1 cellular context compared by ENCODE assay signal in the genomic region with DNA sequence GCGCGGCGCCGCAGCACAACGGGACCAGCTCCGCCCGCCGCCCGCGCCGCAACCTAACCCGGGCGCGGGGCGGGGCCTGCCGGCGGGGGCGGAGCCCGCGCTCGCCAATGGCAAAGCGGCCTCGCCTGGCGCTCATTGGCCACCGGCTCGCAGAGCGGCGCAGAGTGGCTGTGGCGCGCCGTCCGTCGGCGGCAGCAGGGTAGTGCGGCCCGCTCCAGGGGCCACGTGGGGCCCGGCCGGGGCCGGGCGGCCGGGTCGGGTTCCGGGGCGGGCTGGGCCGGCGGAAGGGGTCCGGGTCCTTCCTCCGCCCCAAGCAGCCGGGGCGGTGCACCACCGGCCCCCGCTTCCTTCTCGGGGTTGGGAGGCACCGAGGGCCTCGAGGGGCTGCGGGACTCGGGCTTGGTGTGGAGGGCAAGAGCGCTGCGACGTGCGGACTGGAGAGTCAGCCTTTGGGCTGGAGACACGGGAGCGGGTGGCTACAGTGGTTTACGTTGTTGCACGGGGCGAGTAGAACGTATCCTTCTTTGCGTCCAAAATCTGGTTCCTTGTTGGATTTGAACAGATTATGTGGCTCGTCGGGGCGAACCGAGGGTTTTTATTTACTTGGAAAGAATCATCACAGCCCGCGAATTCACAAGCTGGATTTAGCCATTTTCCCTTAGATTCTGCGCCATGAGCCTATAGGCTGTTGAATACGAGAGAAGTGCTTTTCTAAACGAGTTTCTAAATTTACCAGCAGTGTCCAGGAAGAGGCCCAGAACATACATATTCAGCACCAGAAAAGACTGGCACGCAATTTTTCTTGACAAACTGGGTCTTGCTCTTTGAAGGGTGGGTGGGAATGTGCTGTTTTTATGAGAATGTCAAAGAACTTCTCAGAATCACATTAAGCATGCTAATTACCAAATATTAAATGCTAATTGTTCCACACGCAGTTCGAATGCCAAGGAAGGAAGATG.
TF ChIP-seq lines count a peak whose summit lies in the region.

Gene SRM (minus strand): TSS at position 29 of the 959 bp plus-strand sequence. CDS start 75 bp downstream, outside the sequence.

TF ChIP-seq in HepG2, 621 proteins besides CTCF, POLR2A, EP300 and RAD21 (continued from another document and continues in another):
- TF ChIP-seq, protein P1, sequence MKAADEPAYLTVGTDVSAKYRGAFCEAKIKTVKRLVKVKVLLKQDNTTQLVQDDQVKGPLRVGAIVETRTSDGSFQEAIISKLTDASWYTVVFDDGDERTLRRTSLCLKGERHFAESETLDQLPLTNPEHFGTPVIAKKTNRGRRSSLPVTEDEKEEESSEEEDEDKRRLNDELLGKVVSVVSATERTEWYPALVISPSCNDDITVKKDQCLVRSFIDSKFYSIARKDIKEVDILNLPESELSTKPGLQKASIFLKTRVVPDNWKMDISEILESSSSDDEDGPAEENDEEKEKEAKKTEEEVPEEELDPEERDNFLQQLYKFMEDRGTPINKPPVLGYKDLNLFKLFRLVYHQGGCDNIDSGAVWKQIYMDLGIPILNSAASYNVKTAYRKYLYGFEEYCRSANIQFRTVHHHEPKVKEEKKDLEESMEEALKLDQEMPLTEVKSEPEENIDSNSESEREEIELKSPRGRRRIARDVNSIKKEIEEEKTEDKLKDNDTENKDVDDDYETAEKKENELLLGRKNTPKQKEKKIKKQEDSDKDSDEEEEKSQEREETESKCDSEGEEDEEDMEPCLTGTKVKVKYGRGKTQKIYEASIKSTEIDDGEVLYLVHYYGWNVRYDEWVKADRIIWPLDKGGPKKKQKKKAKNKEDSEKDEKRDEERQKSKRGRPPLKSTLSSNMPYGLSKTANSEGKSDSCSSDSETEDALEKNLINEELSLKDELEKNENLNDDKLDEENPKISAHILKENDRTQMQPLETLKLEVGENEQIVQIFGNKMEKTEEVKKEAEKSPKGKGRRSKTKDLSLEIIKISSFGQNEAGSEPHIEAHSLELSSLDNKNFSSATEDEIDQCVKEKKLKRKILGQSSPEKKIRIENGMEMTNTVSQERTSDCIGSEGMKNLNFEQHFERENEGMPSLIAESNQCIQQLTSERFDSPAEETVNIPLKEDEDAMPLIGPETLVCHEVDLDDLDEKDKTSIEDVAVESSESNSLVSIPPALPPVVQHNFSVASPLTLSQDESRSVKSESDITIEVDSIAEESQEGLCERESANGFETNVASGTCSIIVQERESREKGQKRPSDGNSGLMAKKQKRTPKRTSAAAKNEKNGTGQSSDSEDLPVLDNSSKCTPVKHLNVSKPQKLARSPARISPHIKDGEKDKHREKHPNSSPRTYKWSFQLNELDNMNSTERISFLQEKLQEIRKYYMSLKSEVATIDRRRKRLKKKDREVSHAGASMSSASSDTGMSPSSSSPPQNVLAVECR (CRISPR knock-in tag; IDR thresholded peaks at IDR 0.05; ENCODE audit: borderline replicate concordance): peak; percentile 57; the same call in 1 of the 2 replicates
- TF ChIP-seq SP1 (IDR thresholded peaks at IDR 0.05) (no peak), SP1 (CRISPR knock-in tag; IDR thresholded peaks at IDR 0.05) (peak; percentile 45; the same call in 1 of the 2 replicates), ZNF253 (CRISPR knock-in tag; IDR thresholded peaks at IDR 0.05; ENCODE audit: borderline replicate concordance) (0 out of 2 replicates have a peak, but pooled peaks have one; percentile 27), HNRNPLL (IDR thresholded peaks at IDR 0.05; ENCODE audit: low read depth, low read length, poor library complexity, severe bottlenecking) (peak; percentile 71), ZNF672 (CRISPR knock-in tag; IDR thresholded peaks at IDR 0.05) (0 out of 2 replicates have a peak, but pooled peaks have one; percentile 27), NONO (IDR thresholded peaks at IDR 0.05) (no peak), NONO (CRISPR knock-in tag; conservative IDR thresholded peaks at IDR 0.05) (0 out of 2 replicates have a peak, but pooled peaks have one; percentile 47), GABPB1 (CRISPR knock-in tag; IDR thresholded peaks at IDR 0.05) (peak; percentile 75; the same call in 1 of the 2 replicates), PHF20 (CRISPR knock-in tag; IDR thresholded peaks at IDR 0.05) (peak; percentile 52; the same call in 1 of the 2 replicates), MYC (CRISPR knock-in tag; IDR thresholded peaks at IDR 0.05; ENCODE audit: borderline replicate concordance) (peak; percentile 50; the same call in 1 of the 2 replicates), MXD4 (CRISPR knock-in tag; IDR thresholded peaks at IDR 0.05) (peak; percentile 96), SIN3A (IDR thresholded peaks at IDR 0.05; ENCODE audit: borderline replicate concordance, low read depth, low read length) (peak; percentile 64; the same call in 1 of the 2 replicates), ZNF451 (CRISPR knock-in tag; IDR thresholded peaks at IDR 0.05) (0 out of 2 replicates have a peak, but pooled peaks have one; percentile 12), KDM5A (IDR thresholded peaks at IDR 0.05; ENCODE audit: borderline replicate concordance, low read length) (peak; percentile 56; the same call in 1 of the 2 replicates), MAFG (CRISPR knock-in tag; IDR thresholded peaks at IDR 0.05) (no peak), TAF1 (CRISPR knock-in tag; IDR thresholded peaks at IDR 0.05) (peak; percentile 58; the same call in 1 of the 2 replicates), ZNF235 (CRISPR knock-in tag; IDR thresholded peaks at IDR 0.05; ENCODE audit: borderline replicate concordance) (0 out of 2 replicates have a peak, but pooled peaks have one; percentile 28), PHF8 (CRISPR knock-in tag; IDR thresholded peaks at IDR 0.05) (peak; percentile 79), AGO2 (optimal IDR thresholded peaks at IDR 0.05; ENCODE audit: low read depth, low read length) (peak; percentile 35), CENPX (CRISPR knock-in tag; IDR thresholded peaks at IDR 0.05) (no peak), KLF9 (CRISPR knock-in tag; IDR thresholded peaks at IDR 0.05; ENCODE audit: low read depth) (no peak), SP4 (CRISPR knock-in tag; IDR thresholded peaks at IDR 0.05) (peak; percentile 70), BRCA1 (CRISPR knock-in tag; IDR thresholded peaks at IDR 0.05) (0 out of 2 replicates have a peak, but pooled peaks have one; percentile 70), POLR2G (IDR thresholded peaks at IDR 0.05; ENCODE audit: low read depth, low read length) (peak; percentile 86), ZNF468 (CRISPR knock-in tag; IDR thresholded peaks at IDR 0.05) (0 out of 2 replicates have a peak, but pooled peaks have one; percentile 58), RORA (CRISPR knock-in tag; IDR thresholded peaks at IDR 0.05) (0 out of 2 replicates have a peak, but pooled peaks have one; percentile 62), BRD4 (CRISPR knock-in tag; IDR thresholded peaks at IDR 0.05) (0 out of 2 replicates have a peak, but pooled peaks have one; percentile 68), HOXA3 (CRISPR knock-in tag; IDR thresholded peaks at IDR 0.05) (peak; percentile 38; the same call in 1 of the 2 replicates), ZNF800 (CRISPR knock-in tag; IDR thresholded peaks at IDR 0.05) (0 out of 2 replicates have a peak, but pooled peaks have one; percentile 27), KDM2A (CRISPR knock-in tag; IDR thresholded peaks at IDR 0.05; ENCODE audit: borderline replicate concordance, low read depth) (peak; percentile 68), ZBTB4 (CRISPR knock-in tag; IDR thresholded peaks at IDR 0.05; ENCODE audit: borderline replicate concordance) (no peak)
- TF ChIP-seq, protein P2, sequence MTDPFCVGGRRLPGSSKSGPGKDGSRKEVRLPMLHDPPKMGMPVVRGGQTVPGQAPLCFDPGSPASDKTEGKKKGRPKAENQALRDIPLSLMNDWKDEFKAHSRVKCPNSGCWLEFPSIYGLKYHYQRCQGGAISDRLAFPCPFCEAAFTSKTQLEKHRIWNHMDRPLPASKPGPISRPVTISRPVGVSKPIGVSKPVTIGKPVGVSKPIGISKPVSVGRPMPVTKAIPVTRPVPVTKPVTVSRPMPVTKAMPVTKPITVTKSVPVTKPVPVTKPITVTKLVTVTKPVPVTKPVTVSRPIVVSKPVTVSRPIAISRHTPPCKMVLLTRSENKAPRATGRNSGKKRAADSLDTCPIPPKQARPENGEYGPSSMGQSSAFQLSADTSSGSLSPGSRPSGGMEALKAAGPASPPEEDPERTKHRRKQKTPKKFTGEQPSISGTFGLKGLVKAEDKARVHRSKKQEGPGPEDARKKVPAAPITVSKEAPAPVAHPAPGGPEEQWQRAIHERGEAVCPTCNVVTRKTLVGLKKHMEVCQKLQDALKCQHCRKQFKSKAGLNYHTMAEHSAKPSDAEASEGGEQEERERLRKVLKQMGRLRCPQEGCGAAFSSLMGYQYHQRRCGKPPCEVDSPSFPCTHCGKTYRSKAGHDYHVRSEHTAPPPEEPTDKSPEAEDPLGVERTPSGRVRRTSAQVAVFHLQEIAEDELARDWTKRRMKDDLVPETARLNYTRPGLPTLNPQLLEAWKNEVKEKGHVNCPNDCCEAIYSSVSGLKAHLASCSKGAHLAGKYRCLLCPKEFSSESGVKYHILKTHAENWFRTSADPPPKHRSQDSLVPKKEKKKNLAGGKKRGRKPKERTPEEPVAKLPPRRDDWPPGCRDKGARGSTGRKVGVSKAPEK (CRISPR knock-in tag; IDR thresholded peaks at IDR 0.05; ENCODE audit: borderline replicate concordance): 0 out of 2 replicates have a peak, but pooled peaks have one; percentile 7
- TF ChIP-seq, protein P3, sequence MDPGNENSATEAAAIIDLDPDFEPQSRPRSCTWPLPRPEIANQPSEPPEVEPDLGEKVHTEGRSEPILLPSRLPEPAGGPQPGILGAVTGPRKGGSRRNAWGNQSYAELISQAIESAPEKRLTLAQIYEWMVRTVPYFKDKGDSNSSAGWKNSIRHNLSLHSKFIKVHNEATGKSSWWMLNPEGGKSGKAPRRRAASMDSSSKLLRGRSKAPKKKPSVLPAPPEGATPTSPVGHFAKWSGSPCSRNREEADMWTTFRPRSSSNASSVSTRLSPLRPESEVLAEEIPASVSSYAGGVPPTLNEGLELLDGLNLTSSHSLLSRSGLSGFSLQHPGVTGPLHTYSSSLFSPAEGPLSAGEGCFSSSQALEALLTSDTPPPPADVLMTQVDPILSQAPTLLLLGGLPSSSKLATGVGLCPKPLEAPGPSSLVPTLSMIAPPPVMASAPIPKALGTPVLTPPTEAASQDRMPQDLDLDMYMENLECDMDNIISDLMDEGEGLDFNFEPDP (CRISPR knock-in tag; conservative IDR thresholded peaks at IDR 0.05): 0 out of 2 replicates have a peak, but pooled peaks have one; percentile 73
- TF ChIP-seq, protein P4, sequence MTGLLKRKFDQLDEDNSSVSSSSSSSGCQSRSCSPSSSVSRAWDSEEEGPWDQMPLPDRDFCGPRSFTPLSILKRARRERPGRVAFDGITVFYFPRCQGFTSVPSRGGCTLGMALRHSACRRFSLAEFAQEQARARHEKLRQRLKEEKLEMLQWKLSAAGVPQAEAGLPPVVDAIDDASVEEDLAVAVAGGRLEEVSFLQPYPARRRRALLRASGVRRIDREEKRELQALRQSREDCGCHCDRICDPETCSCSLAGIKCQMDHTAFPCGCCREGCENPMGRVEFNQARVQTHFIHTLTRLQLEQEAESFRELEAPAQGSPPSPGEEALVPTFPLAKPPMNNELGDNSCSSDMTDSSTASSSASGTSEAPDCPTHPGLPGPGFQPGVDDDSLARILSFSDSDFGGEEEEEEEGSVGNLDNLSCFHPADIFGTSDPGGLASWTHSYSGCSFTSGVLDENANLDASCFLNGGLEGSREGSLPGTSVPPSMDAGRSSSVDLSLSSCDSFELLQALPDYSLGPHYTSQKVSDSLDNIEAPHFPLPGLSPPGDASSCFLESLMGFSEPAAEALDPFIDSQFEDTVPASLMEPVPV (CRISPR knock-in tag; IDR thresholded peaks at IDR 0.05): 0 out of 2 replicates have a peak, but pooled peaks have one; percentile 45
- TF ChIP-seq, protein P5, sequence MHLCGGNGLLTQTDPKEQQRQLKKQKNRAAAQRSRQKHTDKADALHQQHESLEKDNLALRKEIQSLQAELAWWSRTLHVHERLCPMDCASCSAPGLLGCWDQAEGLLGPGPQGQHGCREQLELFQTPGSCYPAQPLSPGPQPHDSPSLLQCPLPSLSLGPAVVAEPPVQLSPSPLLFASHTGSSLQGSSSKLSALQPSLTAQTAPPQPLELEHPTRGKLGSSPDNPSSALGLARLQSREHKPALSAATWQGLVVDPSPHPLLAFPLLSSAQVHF (CRISPR knock-in tag; IDR thresholded peaks at IDR 0.05): peak; percentile 60; the same call in 1 of the 2 replicates
- TF ChIP-seq, protein P6, sequence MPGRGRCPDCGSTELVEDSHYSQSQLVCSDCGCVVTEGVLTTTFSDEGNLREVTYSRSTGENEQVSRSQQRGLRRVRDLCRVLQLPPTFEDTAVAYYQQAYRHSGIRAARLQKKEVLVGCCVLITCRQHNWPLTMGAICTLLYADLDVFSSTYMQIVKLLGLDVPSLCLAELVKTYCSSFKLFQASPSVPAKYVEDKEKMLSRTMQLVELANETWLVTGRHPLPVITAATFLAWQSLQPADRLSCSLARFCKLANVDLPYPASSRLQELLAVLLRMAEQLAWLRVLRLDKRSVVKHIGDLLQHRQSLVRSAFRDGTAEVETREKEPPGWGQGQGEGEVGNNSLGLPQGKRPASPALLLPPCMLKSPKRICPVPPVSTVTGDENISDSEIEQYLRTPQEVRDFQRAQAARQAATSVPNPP (CRISPR knock-in tag; IDR thresholded peaks at IDR 0.05): no peak
